In the genomic region with DNA sequence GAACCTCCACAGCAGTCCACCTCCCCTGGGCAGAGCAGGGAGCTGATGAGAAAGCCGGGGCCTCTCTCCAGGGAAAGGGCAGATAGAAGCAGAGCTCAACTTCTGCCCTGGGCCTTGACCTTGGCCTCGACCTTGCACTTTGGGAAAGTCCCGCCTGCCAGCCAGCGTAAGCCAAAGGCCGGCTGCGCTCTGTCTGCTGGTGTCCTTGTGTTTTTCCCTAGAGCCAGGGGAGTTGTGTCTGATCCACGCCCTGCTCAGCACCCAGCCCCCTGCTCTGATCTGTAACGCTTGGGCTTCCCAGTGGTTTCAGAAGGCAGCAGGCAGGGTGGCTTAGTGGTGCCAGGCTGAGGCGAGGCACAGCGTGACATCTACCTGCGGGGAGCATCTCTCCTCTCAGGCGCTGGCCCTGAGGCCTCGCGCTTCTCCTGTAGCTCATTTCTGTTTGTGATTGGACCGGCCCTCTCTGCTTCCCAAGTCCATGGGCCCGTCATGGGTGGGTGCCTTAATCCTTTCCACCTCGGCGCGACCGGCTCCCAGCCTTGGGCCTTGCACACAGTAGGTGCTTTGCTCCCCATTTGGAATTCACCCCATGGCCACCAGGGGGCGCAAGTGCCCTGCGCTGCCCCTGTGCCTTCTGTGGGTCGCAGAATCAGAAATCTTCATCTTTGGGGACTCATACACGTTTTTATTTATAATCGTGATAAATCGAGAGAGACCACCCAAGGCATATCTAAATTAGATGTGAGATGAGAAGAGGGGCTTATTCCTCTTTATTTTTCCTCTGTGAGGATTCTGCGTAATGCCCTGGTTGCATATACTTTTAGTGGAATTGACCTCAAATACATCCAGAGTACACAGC, we compare ENCODE assay signal across 8 cellular contexts. TPM values are rescaled to one million over a fixed set of nuclear protein-coding genes. Genes with fewer than 3 reads are reported as not detected.
DNase-seq lines count a peak whose midpoint lies in the region; ATAC-seq lines count a peak whose summit lies in the region.

No MANE protein-coding gene starts in this region.

- H3K4me1 Mint-ChIP-seq in immature natural killer cell, result no peaks in the 10 kb centered on the region

- H3K27me3 Mint-ChIP-seq in immature natural killer cell (ENCODE audit: low read depth in 3 of 3), result peaks cover 0 to 7% (median 5%) of the 10 kb centered on the region in 3 donors

- DNase-seq in GM03348 (ENCODE audit: low spot score) (peak; percentile 67), OCI-M1 (lab: John Stamatoyannopoulos, UW) (peak; percentile 32), immature natural killer cell (peak; percentile 54 to 64 (median 57)), germinal center (ENCODE audit: low spot score) (no peak)
- peak; percentile 44 for DNase-seq in activated effector memory CD4-positive, alpha-beta T cell treated with Interleukin-2 at 50 U/mL for 16 hours
- DNase-seq in stimulated activated CD8-positive, alpha-beta memory T cell treated with anti-CD3 and anti-CD28 coated beads, Interleukin-2, amount 100 ng/mL, for 48 hours (ENCODE audit: low read depth in 2 of 2), result peak; percentile 23 to 25

- ATAC-seq in HG03342 (IDR thresholded peaks at IDR 0.05; ENCODE audit: unreplicated experiment) (no peak), HG02798 (IDR thresholded peaks at IDR 0.05; ENCODE audit: poor library complexity, unreplicated experiment) (no peak)

- H3K36me3 Mint-ChIP-seq in immature natural killer cell, result no peaks in the 10 kb centered on the region

- no peak overlapping the region for H3K27ac Mint-ChIP-seq in immature natural killer cell

- H3K9me3 Mint-ChIP-seq in immature natural killer cell, result no peaks in the 10 kb centered on the region

- no peak overlapping the region for H3K4me3 Mint-ChIP-seq in immature natural killer cell

RNA-seq across cellular contexts. Expression of a gene that starts 24.2 kb away (rescaled TPM):
- polyA plus RNA-seq in immature natural killer cell, result 10 to 100 TPM; 22.6 to 32.7 (median 26.8) TPM

RNA-seq across cellular contexts. Expression of a gene that starts 24.3 kb away (rescaled TPM):
- 1 to 10 TPM; 1.6 to 3.6 (median 3.3) TPM for polyA plus RNA-seq in immature natural killer cell

RNA-seq across cellular contexts. Expression of a gene that starts 26.1 kb away (rescaled TPM):
- polyA plus RNA-seq in immature natural killer cell, result not detected

RNA-seq across cellular contexts. Expression of a gene that starts 49.0 kb away (rescaled TPM):
- polyA plus RNA-seq in immature natural killer cell, result 100 to 1,000 TPM in 1 of 3 donors, 10 to 100 TPM in 2; 70.7 to 124 (median 92.6) TPM
